In genomic region chr10:79342811-79343541, GRCh38 we compare ENCODE assay signal across 16 cellular contexts. TPM values are rescaled to one million over a fixed set of nuclear protein-coding genes. Genes with fewer than 3 reads are reported as not detected.
DNase-seq lines count a peak whose midpoint lies in the region; ATAC-seq and TF ChIP-seq lines count a peak whose summit lies in the region.
"Had no signal": no experiment of that assay in that cellular context is flagged by ENCODE, and none has a peak within 500 bp of the region (broad histone marks: within the 10 kb centered on the region; RNA-seq: fewer than 3 reads in every experiment).

No MANE protein-coding gene starts in this region.

- no peak overlapping the region for H3K4me2 ChIP-seq in OCI-LY7 (ENCODE audit: low read length)

- no peak overlapping the region for H2AFZ ChIP-seq in OCI-LY7 (ENCODE audit: low read length)

- POLR2A ChIA-PET in OCI-LY7 (lab: Charles Lee) = no interaction called here

- H3K36me3 ChIP-seq in RWPE2 (ENCODE audit: low read depth) (no peaks in the 10 kb centered on the region; the same call in 1 of the 2 replicates), OCI-LY7 (ENCODE audit: insufficient read depth, low read length) (no peaks in the 10 kb centered on the region)
- H3K36me3 ChIP-seq: pancreas, uterus had no signal

- H4K20me1 ChIP-seq in OCI-LY7 (ENCODE audit: insufficient read depth, low read length) = no peaks in the 10 kb centered on the region

- CTCF ChIA-PET in OCI-LY7 (lab: Charles Lee; ENCODE audit: unreplicated experiment) = no interaction called here

- H3K27ac ChIP-seq in C4-2B (peak overlapping the region; percentile 99), RWPE2 (ENCODE audit: poor library complexity, severe bottlenecking) (no peak overlapping the region), OCI-LY7 (ENCODE audit: low read depth, low read length, poor library complexity, severe bottlenecking) (no peak overlapping the region)
- H3K27ac ChIP-seq: uterus had no signal

- DNase-seq in RWPE2 (ENCODE audit: low spot score) = peak; percentile 47
- DNase-seq in erythroblast (lab: John Stamatoyannopoulos, UW) = peak; percentile 29 to 40
- DNase-seq in myocyte (ENCODE audit: low read depth) = peak; percentile 72
- DNase-seq in OCI-LY7 (ENCODE audit: low spot score) = no peak
- DNase-seq in kidney tubule cell (ENCODE audit: low spot score) = no peak
- DNase-seq in T1000 (lab: John Stamatoyannopoulos, UW) = no peak
- no peak for DNase-seq in omental fat pad (ENCODE audit: low spot score)
- DNase-seq: caudate nucleus; NCI-H2107; RPMI8226; stimulated activated naive CD4-positive, alpha-beta T cell treated with Interleukin-2 at 50 U/mL for 16 hours had no signal

- H3K79me2 ChIP-seq in OCI-LY7 (ENCODE audit: insufficient read depth, low read depth, low read length) = peaks cover 6% of the 10 kb centered on the region

- H3K4me3 ChIP-seq in RWPE2 (ENCODE audit: severe bottlenecking) (no peak overlapping the region), OCI-LY7 (ENCODE audit: low read depth, low read length, poor library complexity, severe bottlenecking) (no peak overlapping the region)
- H3K4me3 ChIP-seq: pancreas, uterus had no signal

- TF ChIP-seq POLR2A in erythroblast (IDR thresholded peaks at IDR 0.05; ENCODE audit: low read length) = no peak

- H3K9me3 ChIP-seq in RWPE2 (ENCODE audit: severe bottlenecking) (no peaks in the 10 kb centered on the region), OCI-LY7 (ENCODE audit: low read length) (no peaks in the 10 kb centered on the region)
- H3K9me3 ChIP-seq: pancreas, uterus had no signal

- no peaks in the 10 kb centered on the region for H3K27me3 ChIP-seq in RWPE2 (ENCODE audit: insufficient read depth, poor library complexity, severe bottlenecking)
- H3K27me3 ChIP-seq: pancreas, uterus had no signal

- H3K9me2 ChIP-seq in OCI-LY7 (ENCODE audit: insufficient read depth, low read length) = no peaks in the 10 kb centered on the region

- intact Hi-C loops in OCI-LY7 (cut with micrococcal nuclease; ENCODE audit: unreplicated experiment) = no loop called here

- no peaks in the 10 kb centered on the region for H3K4me1 ChIP-seq in RWPE2 (ENCODE audit: insufficient read depth, poor library complexity, severe bottlenecking)
- peaks cover 20% of the 10 kb centered on the region for H3K4me1 ChIP-seq in OCI-LY7 (ENCODE audit: insufficient read depth, low read length, poor library complexity, severe bottlenecking)
- H3K4me1 ChIP-seq: uterus had no signal

- no TSS peak for BruUV-seq in OCI-LY7 (replicated peaks; lab: Mats Ljungman, UMichigan)

- no peak for TF ChIP-seq CTCF in C4-2B (conservative IDR thresholded peaks at IDR 0.05)
- no peak for TF ChIP-seq CTCF in RWPE2 (IDR thresholded peaks at IDR 0.05; ENCODE audit: poor library complexity, severe bottlenecking)
- TF ChIP-seq CTCF in OCI-LY7 (conservative IDR thresholded peaks at IDR 0.05; ENCODE audit: low read length) = no peak
- TF ChIP-seq CTCF in omental fat pad (IDR thresholded peaks at IDR 0.05) = no peak

- ATAC-seq in RWPE2 (ENCODE audit: low read depth) = no peak
- ATAC-seq in omental fat pad (ENCODE audit: low FRiP score) = no peak
- ATAC-seq: HCT116, WTC11 had no signal

RNA-seq across cellular contexts. Expression of gene PPIF, which starts 4.3 kb away (rescaled TPM):
- total RNA-seq in myocyte (9.8 and 24.5 TPM in 2 replicates), OCI-LY7 (2022) (103 and 121 TPM in 2 replicates), omental fat pad (100 to 1,000 TPM in 2 of 4 donors, 10 to 100 TPM in 2; 34.2 to 141 (median 94.5) TPM)
- 14.8 TPM for polyA plus RNA-seq in myocyte (2012)
- 44.8 and 55.7 TPM in 2 replicates for total RNA-seq in OCI-LY7 (2014; rRNA removed; shearing (Covaris generic))

Comparison
In these comparisons a context has a peak if more than half of its experiments do, and no peak if none do; other contexts are left out.
1. DNase-seq: peak in RWPE2 (single experiment), erythroblast (2 of 2) and myocyte (single experiment); none in OCI-LY7 (single experiment), kidney tubule cell (single experiment), T1000 (single experiment) and omental fat pad (single experiment).